In genomic region chr15:58334803-58335202, GRCh38 we compare ENCODE assay signal across 27 cellular contexts.
"Had no signal": no experiment of that assay in that cellular context is flagged by ENCODE, and none has a peak within 500 bp of the region (broad histone marks: within the 10 kb centered on the region; RNA-seq: fewer than 3 reads in every experiment).

No MANE protein-coding gene starts in this region.

- H3K79me2 ChIP-seq: parathyroid adenoma had no signal

- H3K4me3 Mint-ChIP-seq: activated CD4-positive, alpha-beta memory T cell treated with anti-CD3 and anti-CD28 coated beads, Interleukin-2, amount 10 ng/mL, durations not matched to agents 7 days and 5 days; activated CD4-positive, alpha-beta T cell treated with anti-CD3 and anti-CD28 coated beads, Interleukin-2, amount 10 ng/mL, durations not matched to agents 7 days and 5 days; activated naive CD4-positive, alpha-beta T cell treated with anti-CD3 and anti-CD28 coated beads, Interleukin-2, amount 50 U/mL, for 24 hours; activated naive CD8-positive, alpha-beta T cell treated with anti-CD3 and anti-CD28 coated beads, Interleukin-2, amount 50 U/mL, for 24 hours; activated T-cell treated with anti-CD3 and anti-CD28 coated beads, Interleukin-2, amount 50 U/mL, for 24 hours; neural crest cell; T-helper 1 cell treated with Interleukin-12 subunit alpha and Interleukin-12 subunit beta and Interleukin-4 antibody, amounts not matched to agents 30 μg/mL and 1 μg/mL, for 36 hours had no signal

- H3K27ac Mint-ChIP-seq: activated CD4-positive, alpha-beta memory T cell treated with anti-CD3 and anti-CD28 coated beads, Interleukin-2, amount 10 ng/mL, durations not matched to agents 7 days and 5 days; activated CD4-positive, alpha-beta T cell treated with anti-CD3 and anti-CD28 coated beads, Interleukin-2, amount 10 ng/mL, durations not matched to agents 7 days and 5 days; activated naive CD4-positive, alpha-beta T cell treated with anti-CD3 and anti-CD28 coated beads, Interleukin-2, amount 50 U/mL, for 24 hours; activated naive CD8-positive, alpha-beta T cell treated with anti-CD3 and anti-CD28 coated beads, Interleukin-2, amount 50 U/mL, for 24 hours; activated T-cell treated with anti-CD3 and anti-CD28 coated beads, Interleukin-2, amount 50 U/mL, for 24 hours; activated T-helper 2 cell treated with anti-CD3 and anti-CD28 coated beads, Interferon-gamma antibody, Interleukin-2, Interleukin-4, amounts not matched to agents 10 μg/mL and 5 μg/mL and 100 μg/mL, durations not matched to agents 14 hours and 24 hours and 36 hours; T-helper 1 cell treated with Interleukin-12 subunit alpha and Interleukin-12 subunit beta and Interleukin-4 antibody, amounts not matched to agents 30 μg/mL and 1 μg/mL, for 36 hours had no signal

- H3K36me3 ChIP-seq: left ventricle myocardium inferior, suprapubic skin, tibial artery, WERI-Rb-1 had no signal

- DNase-seq: activated CD4-positive, alpha-beta memory T cell treated with anti-CD3 and anti-CD28 coated beads, Interleukin-2, amount 10 ng/mL, durations not matched to agents 7 days and 5 days; activated CD4-positive, alpha-beta T cell treated with anti-CD3 and anti-CD28 coated beads, Interleukin-2, amount 10 ng/mL, durations not matched to agents 7 days and 5 days; activated CD8-positive, alpha-beta memory T cell treated with anti-CD3 and anti-CD28 coated beads, Interleukin-2, amount 50 U/mL, for 48 hours; activated naive CD8-positive, alpha-beta T cell treated with anti-CD3 and anti-CD28 coated beads, Interleukin-2, amount 50 U/mL, for 24 hours; activated T-cell treated with anti-CD3 and anti-CD28 coated beads, Interleukin-2, amount 50 U/mL, for 24 hours; amygdala; caudate nucleus; foreskin fibroblast; islet precursor cell; left ventricle myocardium inferior; nucleus accumbens; right cardiac atrium; stimulated activated CD4-positive, alpha-beta T cell treated with anti-CD3 and anti-CD28 coated beads, Interleukin-15, amount 100 ng/mL, for 24 hours; stimulated activated CD4-positive, alpha-beta T cell treated with anti-CD3 and anti-CD28 coated beads, Interleukin-2, amount 100 ng/mL, for 24 hours; stimulated activated naive CD4-positive, alpha-beta T cell; T-helper 9 cell; tibial artery; WERI-Rb-1 had no signal

- H3K27me3 Mint-ChIP-seq: activated CD4-positive, alpha-beta T cell treated with anti-CD3 and anti-CD28 coated beads, Interleukin-2, amount 10 ng/mL, durations not matched to agents 7 days and 5 days; activated naive CD4-positive, alpha-beta T cell treated with anti-CD3 and anti-CD28 coated beads, Interleukin-2, amount 50 U/mL, for 24 hours; activated T-cell treated with anti-CD3 and anti-CD28 coated beads, Interleukin-2, amount 50 U/mL, for 24 hours had no signal

- H3K9me3 ChIP-seq: suprapubic skin, tibial artery had no signal

- H3K27me3 ChIP-seq: suprapubic skin, tibial artery had no signal

- H3K9ac ChIP-seq: parathyroid adenoma had no signal

- ATAC-seq: activated CD4-positive, CD25-positive, alpha-beta regulatory T cell treated with anti-CD3 and anti-CD28 coated beads, Interleukin-2, amount 50 U/mL, for 24 hours; activated naive CD8-positive, alpha-beta T cell treated with anti-CD3 and anti-CD28 coated beads, Interleukin-2, amount 50 U/mL, for 24 hours; esophagus mucosa; right cardiac atrium had no signal

- H3K36me3 Mint-ChIP-seq: activated naive CD4-positive, alpha-beta T cell treated with anti-CD3 and anti-CD28 coated beads, Interleukin-2, amount 50 U/mL, for 24 hours had no signal

- H2AFZ ChIP-seq: parathyroid adenoma had no signal

- H3K27ac ChIP-seq: left ventricle myocardium inferior, parathyroid adenoma, suprapubic skin, tibial artery, WERI-Rb-1 had no signal

- H3K4me3 ChIP-seq: left ventricle myocardium inferior, lung, suprapubic skin, tibial artery had no signal

- H3K9me3 Mint-ChIP-seq: activated naive CD4-positive, alpha-beta T cell treated with anti-CD3 and anti-CD28 coated beads, Interleukin-2, amount 50 U/mL, for 24 hours; neural crest cell had no signal
